25 cellular contexts compared by ENCODE assay signal in genomic region chr1:41321277-41321676, GRCh38. TPM values are rescaled to one million over a fixed set of nuclear protein-coding genes. Genes with fewer than 3 reads are reported as not detected.
"Had no signal": no experiment of that assay in that cellular context is flagged by ENCODE, and none has a peak within 500 bp of the region (broad histone marks: within the 10 kb centered on the region; RNA-seq: fewer than 3 reads in every experiment).

No MANE protein-coding gene starts in this region.

- H3K4me3 ChIP-seq: adrenal gland, Peyer's patch, SJCRH30 had no signal

- H3K4me1 Mint-ChIP-seq: activated naive CD8-positive, alpha-beta T cell treated with anti-CD3 and anti-CD28 coated beads, Interleukin-2, amount 10 ng/mL, durations not matched to agents 7 days and 5 days; activated T-helper 17 cell treated with anti-CD3 and anti-CD28 coated beads, Interleukin-2, amount 50 U/mL, for 72 hours had no signal

- H3K27me3 ChIP-seq: adrenal gland, Peyer's patch, SJCRH30 had no signal

- H3K4me2 ChIP-seq: SK-N-SH had no signal

- H3K27me3 Mint-ChIP-seq: activated CD8-positive, alpha-beta T cell treated with anti-CD3 and anti-CD28 coated beads for 36 hours had no signal

- H3K36me3 Mint-ChIP-seq: activated naive CD8-positive, alpha-beta T cell treated with anti-CD3 and anti-CD28 coated beads, Interleukin-2, amount 10 ng/mL, durations not matched to agents 7 days and 5 days had no signal

- DNase-seq: activated CD4-positive, alpha-beta T cell treated with anti-CD3 and anti-CD28 coated beads for 4 hours; activated CD8-positive, alpha-beta T cell treated with anti-CD3 and anti-CD28 coated beads for 36 hours; activated gamma-delta T cell treated with Interleukin-2 at 50 U/mL for 16 hours; activated naive CD4-positive, alpha-beta T cell treated with anti-CD3 and anti-CD28 coated beads, Interleukin-2, amount 50 U/mL, for 16 hours; activated naive CD8-positive, alpha-beta T cell treated with anti-CD3 and anti-CD28 coated beads, Interleukin-2, amount 10 ng/mL, durations not matched to agents 7 days and 5 days; activated T-cell treated with anti-CD3 and anti-CD28 coated beads for 4 hours; activated T-cell treated with anti-CD3 and anti-CD28 coated beads, Interleukin-2, amount 50 U/mL, for 48 hours; adrenal gland; anterior cingulate cortex; cerebellar nuclear complex; Karpas-422; MM.1S; NCI-H1105; NCI-H1436 treated with DMSO at 0.1 percent for 48 hours; NCI-H187; NCI-H2081; Peyer's patch; Right ventricle myocardium superior; SJCRH30; SK-N-SH; T-helper 1 cell had no signal

- H3K9ac ChIP-seq: SK-N-SH had no signal

- ATAC-seq: activated CD4-positive, CD25-positive, alpha-beta regulatory T cell treated with anti-CD3 and anti-CD28 coated beads, Interleukin-2, amount 50 U/mL, for 24 hours; activated CD8-positive, alpha-beta T cell treated with anti-CD3 and anti-CD28 coated beads for 36 hours; activated T-helper 17 cell treated with anti-CD3 and anti-CD28 coated beads, Interleukin-2, amount 50 U/mL, for 72 hours had no signal

- H3K27ac Mint-ChIP-seq: activated CD8-positive, alpha-beta T cell treated with anti-CD3 and anti-CD28 coated beads for 36 hours; activated naive CD8-positive, alpha-beta T cell treated with anti-CD3 and anti-CD28 coated beads, Interleukin-2, amount 10 ng/mL, durations not matched to agents 7 days and 5 days; activated T-helper 17 cell treated with anti-CD3 and anti-CD28 coated beads, Interleukin-2, amount 50 U/mL, for 72 hours had no signal

- H3K9me3 Mint-ChIP-seq: activated CD8-positive, alpha-beta T cell treated with anti-CD3 and anti-CD28 coated beads for 36 hours; activated naive CD8-positive, alpha-beta T cell treated with anti-CD3 and anti-CD28 coated beads, Interleukin-2, amount 10 ng/mL, durations not matched to agents 7 days and 5 days; activated T-helper 17 cell treated with anti-CD3 and anti-CD28 coated beads, Interleukin-2, amount 50 U/mL, for 72 hours had no signal

- H3K27ac ChIP-seq: Peyer's patch, RWPE1 had no signal

- H3K4me3 Mint-ChIP-seq: activated CD8-positive, alpha-beta T cell treated with anti-CD3 and anti-CD28 coated beads for 36 hours; activated naive CD8-positive, alpha-beta T cell treated with anti-CD3 and anti-CD28 coated beads, Interleukin-2, amount 10 ng/mL, durations not matched to agents 7 days and 5 days; activated T-helper 17 cell treated with anti-CD3 and anti-CD28 coated beads, Interleukin-2, amount 50 U/mL, for 72 hours had no signal

- H3K36me3 ChIP-seq: adrenal gland, Peyer's patch, SJCRH30 had no signal

- H3K9me3 ChIP-seq: adrenal gland, Peyer's patch, SJCRH30, SK-N-SH had no signal

- H3K4me1 ChIP-seq: Peyer's patch had no signal

RNA-seq across cellular contexts. Expression of gene FOXO6, which starts 40.0 kb away (rescaled TPM):
- total RNA-seq: activated naive CD8-positive, alpha-beta T cell treated with anti-CD3 and anti-CD28 coated beads, Interleukin-2, amount 10 ng/mL, durations not matched to agents 7 days and 5 days; T-helper 2 cell treated with Interferon-gamma antibody and Interleukin-4, amounts not matched to agents 100 ng/mL and 5 ng/mL, for 36 hours had no signal
